Comparison of ENCODE assay signal across 24 cellular contexts in the genomic region with DNA sequence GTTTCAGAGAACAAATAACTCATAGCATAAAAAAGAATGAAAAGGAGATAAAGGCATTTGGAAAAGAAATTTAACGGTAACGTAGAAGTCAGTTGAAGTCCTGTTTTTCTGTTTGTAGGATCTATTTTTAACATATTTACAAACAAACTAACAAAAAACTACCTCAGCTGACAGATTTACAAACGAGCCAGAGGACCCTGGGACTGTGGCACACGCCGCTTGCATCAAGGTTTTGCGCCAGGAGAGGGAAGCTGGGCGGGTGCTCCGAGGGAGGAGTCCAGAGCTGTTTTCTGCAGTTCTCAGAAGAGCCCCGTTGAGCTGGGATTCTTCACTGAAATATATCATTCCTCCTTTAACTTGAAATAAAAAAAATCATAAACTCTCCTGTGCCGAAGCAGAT.
"Had no signal": no experiment of that assay in that cellular context is flagged by ENCODE, and none has a peak within 500 bp of the region (broad histone marks: within the 10 kb centered on the region; RNA-seq: fewer than 3 reads in every experiment).

No MANE protein-coding gene starts in this region.

- DNase-seq: dermis blood vessel endothelial cell; foreskin keratinocyte; heart right ventricle; hippocampal formation; left cardiac atrium; left lung; mesenchymal stem cell; mucosa of descending colon; naive B cell; nucleus accumbens; posterior cingulate gyrus; psoas muscle; right cardiac atrium; sigmoid colon; stimulated activated CD4-positive, alpha-beta T cell treated with anti-CD3 and anti-CD28 coated beads, Interleukin-2, amount 100 ng/mL, for 24 hours; stimulated activated CD4-positive, alpha-beta T cell treated with anti-CD3 and anti-CD28 coated beads, Interleukin-4, amount 100 ng/mL, for 24 hours; stimulated activated naive CD8-positive, alpha-beta T cell treated with anti-CD3 and anti-CD28 coated beads, Interleukin-15, Interleukin-2, amounts not matched to agents 100 U/mL and 50 U/mL, for 24 hours had no signal

- H3K4me3 Mint-ChIP-seq: central memory CD8-positive, alpha-beta T cell; mesothelial cell of epicardium; natural killer cell treated with Interleukin-12 subunit alpha and Interleukin-12 subunit beta and Interleukin-15 and Interleukin-18, amount 100 ng/mL, for 72 hours; stimulated activated effector memory CD8-positive, alpha-beta T cell treated with anti-CD3 and anti-CD28 coated beads, Interleukin-12 subunit alpha, Interleukin-12 subunit beta, amount 100 ng/mL, for 72 hours; type B pancreatic cell had no signal

- H3K27ac Mint-ChIP-seq: mesothelial cell of epicardium; stimulated activated effector memory CD8-positive, alpha-beta T cell treated with anti-CD3 and anti-CD28 coated beads, Interleukin-12 subunit alpha, Interleukin-12 subunit beta, amount 100 ng/mL, for 72 hours; type B pancreatic cell had no signal

- H3K36me3 ChIP-seq: gastroesophageal sphincter, heart right ventricle, left lung, sigmoid colon had no signal

- H3K4me1 Mint-ChIP-seq: central memory CD8-positive, alpha-beta T cell had no signal

- H3K4me3 ChIP-seq: coronary artery, gastroesophageal sphincter, heart right ventricle, left lung, mucosa of descending colon, psoas muscle, sigmoid colon had no signal

- H3K9me3 ChIP-seq: gastroesophageal sphincter, psoas muscle, sigmoid colon had no signal

- H3K4me1 ChIP-seq: foreskin keratinocyte, sigmoid colon had no signal

- H3K36me3 Mint-ChIP-seq: stimulated activated effector memory CD8-positive, alpha-beta T cell treated with anti-CD3 and anti-CD28 coated beads, Interleukin-12 subunit alpha, Interleukin-12 subunit beta, amount 100 ng/mL, for 72 hours; type B pancreatic cell had no signal

- H3K27ac ChIP-seq: foreskin keratinocyte, heart right ventricle, left lung, psoas muscle, sigmoid colon had no signal

- H3K27me3 ChIP-seq: foreskin keratinocyte, left lung, sigmoid colon had no signal

- H3K27me3 Mint-ChIP-seq: naive B cell, type B pancreatic cell had no signal

- H3K9me3 Mint-ChIP-seq: central memory CD8-positive, alpha-beta T cell; type B pancreatic cell had no signal
